In the genomic region with DNA sequence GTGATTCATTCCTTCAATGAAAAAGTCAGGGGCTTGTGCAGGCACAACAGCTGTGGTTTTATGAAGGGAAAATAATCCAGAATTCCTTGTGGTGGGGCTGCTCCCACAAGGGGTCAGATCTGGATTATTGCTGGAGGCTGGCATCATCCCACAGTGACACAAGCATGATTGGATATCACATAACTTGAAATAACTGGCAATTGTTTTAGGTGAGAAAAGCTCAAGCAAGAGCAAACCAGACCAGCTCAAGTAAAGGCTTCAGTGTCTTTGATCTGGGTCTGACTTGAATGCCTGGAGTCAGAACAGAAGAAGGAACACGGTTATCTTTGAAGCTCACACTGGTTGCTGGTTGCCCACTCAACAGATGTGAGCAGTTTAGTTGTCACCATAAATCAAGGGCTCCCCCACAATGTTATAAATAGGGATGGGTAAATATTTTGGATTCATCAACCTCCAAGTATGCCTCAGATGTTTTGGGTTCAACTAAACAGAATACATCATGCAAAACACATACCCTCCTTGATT, we compare ENCODE assay signal across 1 cellular context.
TF ChIP-seq lines count a peak whose summit lies in the region.

No MANE protein-coding gene starts in this region.

TF ChIP-seq in K562, 482 proteins besides CTCF, POLR2A, EP300 and RAD21 (continued from another document and continues in another):
- TF ChIP-seq KLF13 (tag; IDR thresholded peaks at IDR 0.05; ENCODE audit: borderline replicate concordance, low read depth) (no peak), FOXP1 (CRISPR knock-in tag; IDR thresholded peaks at IDR 0.05) (no peak), U2AF2 (optimal IDR thresholded peaks at IDR 0.05; ENCODE audit: low read depth, low read length) (no peak), RCOR1 (IDR thresholded peaks at IDR 0.05; ENCODE audit: borderline replicate concordance in 1 of 2, low read depth in 2 of 2, low read length in 2 of 2) (peak; percentile 9 to 83; a peak in 2 of 4 replicates), TBP (optimal IDR thresholded peaks at IDR 0.05; ENCODE audit: low read depth, low read length) (no peak), RFX7 (CRISPR knock-in tag; IDR thresholded peaks at IDR 0.05) (no peak), SRSF1 (IDR thresholded peaks at IDR 0.05; ENCODE audit: low read depth, low read length) (no peak), MCM2 (IDR thresholded peaks at IDR 0.05; ENCODE audit: low read depth) (no peak), ZNF431 (CRISPR knock-in tag; IDR thresholded peaks at IDR 0.05) (no peak), GABPB2 (CRISPR knock-in tag; conservative IDR thresholded peaks at IDR 0.05) (no peak), THAP12 (CRISPR knock-in tag; IDR thresholded peaks at IDR 0.05) (no peak), SOX6 (IDR thresholded peaks at IDR 0.05) (peak; percentile 83), TSC22D4 (tag; IDR thresholded peaks at IDR 0.05) (no peak), ZNF586 (CRISPR knock-in tag; conservative IDR thresholded peaks at IDR 0.05) (no peak), ZNF347 (CRISPR knock-in tag; IDR thresholded peaks at IDR 0.05; ENCODE audit: low read depth) (no peak), NFIC (IDR thresholded peaks at IDR 0.05) (peak; percentile 86), TAL1 (IDR thresholded peaks at IDR 0.05) (peak; percentile 95), POLR2AphosphoS5 (IDR thresholded peaks at IDR 0.05; ENCODE audit: control insufficient read depth, insufficient read depth, low read depth, low read length) (peak; percentile 98), PRPF4 (IDR thresholded peaks at IDR 0.05; ENCODE audit: insufficient read depth, low read depth, low read length, poor library complexity, severe bottlenecking) (no peak), ZNF584 (CRISPR knock-in tag; IDR thresholded peaks at IDR 0.05; ENCODE audit: low read depth) (no peak), NRF1 (conservative IDR thresholded peaks at IDR 0.05 in 1 of 2, IDR thresholded peaks at IDR 0.05 in 1 of 2) (no peak), FIP1L1 (IDR thresholded peaks at IDR 0.05; ENCODE audit: low read depth, low read length, poor library complexity, severe bottlenecking) (no peak), MXI1 (IDR thresholded peaks at IDR 0.05; ENCODE audit: low read depth, low read length) (no peak), U2AF1 (optimal IDR thresholded peaks at IDR 0.05; ENCODE audit: low read depth, low read length) (no peak), ZNF24 (IDR thresholded peaks at IDR 0.05) (no peak), LCOR (CRISPR knock-in tag; IDR thresholded peaks at IDR 0.05) (0 out of 2 replicates have a peak, but pooled peaks have one; percentile 41), PHF8 (IDR thresholded peaks at IDR 0.05; ENCODE audit: borderline replicate concordance, low read length) (no peak), NUFIP1 (IDR thresholded peaks at IDR 0.05; ENCODE audit: partially characterized antibody) (no peak), SP2 (IDR thresholded peaks at IDR 0.05; ENCODE audit: extremely low read depth, low read depth, low read length, poor library complexity, severe bottlenecking) (no peak), TCF7 (IDR thresholded peaks at IDR 0.05; ENCODE audit: borderline replicate concordance) (peak; percentile 95; the same call in 1 of the 2 replicates), CBFB (CRISPR knock-in tag; IDR thresholded peaks at IDR 0.05) (no peak), CHD2 (IDR thresholded peaks at IDR 0.05; ENCODE audit: low read depth, low read length) (no peak), ARID1B (IDR thresholded peaks at IDR 0.05) (peak; percentile 96), ETS2 (tag; IDR thresholded peaks at IDR 0.05; ENCODE audit: borderline replicate concordance, poor library complexity, severe bottlenecking) (no peak), ZBTB9 (CRISPR knock-in tag; IDR thresholded peaks at IDR 0.05) (no peak), ZBTB1 (CRISPR knock-in tag; IDR thresholded peaks at IDR 0.05; ENCODE audit: borderline replicate concordance, low read depth) (no peak), HDAC2 (IDR thresholded peaks at IDR 0.05) (peak; percentile 80; the same call in 1 of the 2 replicates), LARP7 (IDR thresholded peaks at IDR 0.05) (no peak), ZNF764 (CRISPR knock-in tag; IDR thresholded peaks at IDR 0.05; ENCODE audit: low read depth) (no peak), HLTF (IDR thresholded peaks at IDR 0.05) (no peak), E2F1 (CRISPR knock-in tag; IDR thresholded peaks at IDR 0.05) (0 out of 2 replicates have a peak, but pooled peaks have one; percentile 20), KDM1A (IDR thresholded peaks at IDR 0.05) (peak; percentile 95 to 96)
- TF ChIP-seq, protein P1, sequence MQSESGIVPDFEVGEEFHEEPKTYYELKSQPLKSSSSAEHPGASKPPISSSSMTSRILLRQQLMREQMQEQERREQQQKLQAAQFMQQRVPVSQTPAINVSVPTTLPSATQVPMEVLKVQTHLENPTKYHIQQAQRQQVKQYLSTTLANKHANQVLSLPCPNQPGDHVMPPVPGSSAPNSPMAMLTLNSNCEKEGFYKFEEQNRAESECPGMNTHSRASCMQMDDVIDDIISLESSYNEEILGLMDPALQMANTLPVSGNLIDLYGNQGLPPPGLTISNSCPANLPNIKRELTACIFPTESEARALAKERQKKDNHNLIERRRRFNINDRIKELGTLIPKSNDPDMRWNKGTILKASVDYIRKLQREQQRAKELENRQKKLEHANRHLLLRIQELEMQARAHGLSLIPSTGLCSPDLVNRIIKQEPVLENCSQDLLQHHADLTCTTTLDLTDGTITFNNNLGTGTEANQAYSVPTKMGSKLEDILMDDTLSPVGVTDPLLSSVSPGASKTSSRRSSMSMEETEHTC (IDR thresholded peaks at IDR 0.05) = no peak
- TF ChIP-seq, protein P2, sequence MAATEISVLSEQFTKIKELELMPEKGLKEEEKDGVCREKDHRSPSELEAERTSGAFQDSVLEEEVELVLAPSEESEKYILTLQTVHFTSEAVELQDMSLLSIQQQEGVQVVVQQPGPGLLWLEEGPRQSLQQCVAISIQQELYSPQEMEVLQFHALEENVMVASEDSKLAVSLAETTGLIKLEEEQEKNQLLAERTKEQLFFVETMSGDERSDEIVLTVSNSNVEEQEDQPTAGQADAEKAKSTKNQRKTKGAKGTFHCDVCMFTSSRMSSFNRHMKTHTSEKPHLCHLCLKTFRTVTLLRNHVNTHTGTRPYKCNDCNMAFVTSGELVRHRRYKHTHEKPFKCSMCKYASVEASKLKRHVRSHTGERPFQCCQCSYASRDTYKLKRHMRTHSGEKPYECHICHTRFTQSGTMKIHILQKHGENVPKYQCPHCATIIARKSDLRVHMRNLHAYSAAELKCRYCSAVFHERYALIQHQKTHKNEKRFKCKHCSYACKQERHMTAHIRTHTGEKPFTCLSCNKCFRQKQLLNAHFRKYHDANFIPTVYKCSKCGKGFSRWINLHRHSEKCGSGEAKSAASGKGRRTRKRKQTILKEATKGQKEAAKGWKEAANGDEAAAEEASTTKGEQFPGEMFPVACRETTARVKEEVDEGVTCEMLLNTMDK (IDR thresholded peaks at IDR 0.05; ENCODE audit: borderline replicate concordance, insufficient read depth, low read depth, low read length, poor library complexity, severe bottlenecking) = no peak
- TF ChIP-seq, protein P3, sequence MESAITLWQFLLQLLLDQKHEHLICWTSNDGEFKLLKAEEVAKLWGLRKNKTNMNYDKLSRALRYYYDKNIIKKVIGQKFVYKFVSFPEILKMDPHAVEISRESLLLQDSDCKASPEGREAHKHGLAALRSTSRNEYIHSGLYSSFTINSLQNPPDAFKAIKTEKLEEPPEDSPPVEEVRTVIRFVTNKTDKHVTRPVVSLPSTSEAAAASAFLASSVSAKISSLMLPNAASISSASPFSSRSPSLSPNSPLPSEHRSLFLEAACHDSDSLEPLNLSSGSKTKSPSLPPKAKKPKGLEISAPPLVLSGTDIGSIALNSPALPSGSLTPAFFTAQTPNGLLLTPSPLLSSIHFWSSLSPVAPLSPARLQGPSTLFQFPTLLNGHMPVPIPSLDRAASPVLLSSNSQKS (CRISPR knock-in tag; IDR thresholded peaks at IDR 0.05) = no peak
- TF ChIP-seq, protein P4, sequence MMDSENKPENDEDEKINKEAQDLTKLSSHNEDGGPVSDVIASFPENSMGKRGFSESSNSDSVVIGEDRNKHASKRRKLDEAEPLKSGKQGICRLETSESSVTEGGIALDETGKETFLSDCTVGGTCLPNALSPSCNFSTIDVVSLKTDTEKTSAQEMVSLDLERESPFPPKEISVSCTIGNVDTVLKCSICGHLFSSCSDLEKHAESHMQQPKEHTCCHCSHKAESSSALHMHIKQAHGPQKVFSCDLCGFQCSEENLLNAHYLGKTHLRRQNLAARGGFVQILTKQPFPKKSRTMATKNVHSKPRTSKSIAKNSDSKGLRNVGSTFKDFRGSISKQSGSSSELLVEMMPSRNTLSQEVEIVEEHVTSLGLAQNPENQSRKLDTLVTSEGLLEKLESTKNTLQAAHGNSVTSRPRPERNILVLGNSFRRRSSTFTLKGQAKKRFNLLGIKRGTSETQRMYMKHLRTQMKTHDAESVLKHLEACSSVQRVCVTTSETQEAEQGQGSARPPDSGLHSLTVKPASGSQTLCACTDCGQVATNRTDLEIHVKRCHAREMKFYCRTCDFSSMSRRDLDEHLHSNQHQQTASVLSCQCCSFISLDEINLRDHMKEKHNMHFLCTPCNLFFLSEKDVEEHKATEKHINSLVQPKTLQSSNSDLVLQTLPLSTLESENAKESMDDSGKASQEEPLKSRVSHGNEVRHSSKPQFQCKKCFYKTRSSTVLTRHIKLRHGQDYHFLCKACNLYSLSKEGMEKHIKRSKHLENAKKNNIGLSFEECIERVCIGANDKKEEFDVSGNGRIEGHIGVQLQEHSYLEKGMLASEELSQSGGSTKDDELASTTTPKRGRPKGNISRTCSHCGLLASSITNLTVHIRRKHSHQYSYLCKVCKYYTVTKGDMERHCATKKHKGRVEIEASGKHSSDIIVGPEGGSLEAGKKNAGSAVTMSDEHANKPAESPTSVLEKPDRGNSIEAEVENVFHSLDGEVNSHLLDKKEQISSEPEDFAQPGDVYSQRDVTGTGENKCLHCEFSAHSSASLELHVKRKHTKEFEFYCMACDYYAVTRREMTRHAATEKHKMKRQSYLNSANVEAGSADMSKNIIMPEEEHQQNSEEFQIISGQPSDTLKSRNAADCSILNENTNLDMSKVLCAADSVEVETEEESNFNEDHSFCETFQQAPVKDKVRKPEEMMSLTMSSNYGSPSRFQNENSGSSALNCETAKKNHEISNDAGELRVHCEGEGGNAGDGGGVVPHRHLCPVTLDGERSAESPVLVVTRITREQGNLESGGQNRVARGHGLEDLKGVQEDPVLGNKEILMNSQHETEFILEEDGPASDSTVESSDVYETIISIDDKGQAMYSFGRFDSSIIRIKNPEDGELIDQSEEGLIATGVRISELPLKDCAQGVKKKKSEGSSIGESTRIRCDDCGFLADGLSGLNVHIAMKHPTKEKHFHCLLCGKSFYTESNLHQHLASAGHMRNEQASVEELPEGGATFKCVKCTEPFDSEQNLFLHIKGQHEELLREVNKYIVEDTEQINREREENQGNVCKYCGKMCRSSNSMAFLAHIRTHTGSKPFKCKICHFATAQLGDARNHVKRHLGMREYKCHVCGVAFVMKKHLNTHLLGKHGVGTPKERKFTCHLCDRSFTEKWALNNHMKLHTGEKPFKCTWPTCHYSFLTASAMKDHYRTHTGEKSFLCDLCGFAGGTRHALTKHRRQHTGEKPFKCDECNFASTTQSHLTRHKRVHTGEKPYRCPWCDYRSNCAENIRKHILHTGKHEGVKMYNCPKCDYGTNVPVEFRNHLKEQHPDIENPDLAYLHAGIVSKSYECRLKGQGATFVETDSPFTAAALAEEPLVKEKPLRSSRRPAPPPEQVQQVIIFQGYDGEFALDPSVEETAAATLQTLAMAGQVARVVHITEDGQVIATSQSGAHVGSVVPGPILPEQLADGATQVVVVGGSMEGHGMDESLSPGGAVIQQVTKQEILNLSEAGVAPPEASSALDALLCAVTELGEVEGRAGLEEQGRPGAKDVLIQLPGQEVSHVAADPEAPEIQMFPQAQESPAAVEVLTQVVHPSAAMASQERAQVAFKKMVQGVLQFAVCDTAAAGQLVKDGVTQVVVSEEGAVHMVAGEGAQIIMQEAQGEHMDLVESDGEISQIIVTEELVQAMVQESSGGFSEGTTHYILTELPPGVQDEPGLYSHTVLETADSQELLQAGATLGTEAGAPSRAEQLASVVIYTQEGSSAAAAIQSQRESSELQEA (IDR thresholded peaks at IDR 0.05; ENCODE audit: low read depth) = no peak
